In genomic region chr7:19982841-19983835, GRCh38 we compare ENCODE assay signal across 8 cellular contexts.
DNase-seq lines count a peak whose midpoint lies in the region; ATAC-seq and TF ChIP-seq lines count a peak whose summit lies in the region.

No MANE protein-coding gene starts in this region.

- TF ChIP-seq CTCF in Calu3 (IDR thresholded peaks at IDR 0.05; ENCODE audit: unreplicated experiment) = no peak
- TF ChIP-seq CTCF in Peyer's patch (IDR thresholded peaks at IDR 0.05) = peak in 4 of 6 experiments; percentile 29 to 62 (median 49)
- no peak for TF ChIP-seq CTCF in RWPE1 (conservative IDR thresholded peaks at IDR 0.05; ENCODE audit: low read depth)

- DNase-seq in Calu3 (peak; percentile 61), Peyer's patch (peak in 2 of 3 donors; percentile 20 to 58), fibroblast of the conjunctiva (ENCODE audit: low read depth) (peak; percentile 28), stromal cell of bone marrow (ENCODE audit: low read depth) (peak; percentile 73), RWPE1 (ENCODE audit: low spot score) (no peak), T1000 (lab: John Stamatoyannopoulos, UW) (no peak)

- H3K4me1 ChIP-seq in Peyer's patch = no peaks in the 10 kb centered on the region

- no peak overlapping the region for H3K27ac Mint-ChIP-seq in Calu3 (ENCODE audit: unreplicated experiment)

- intact Hi-C loops in Calu3 (cut with micrococcal nuclease; ENCODE audit: unreplicated experiment) = loop anchor here (5.0 kb wide), 1 partner anchor 614 kb away; no protein-coding TSS in a partner anchor

- peaks cover 2% of the 10 kb centered on the region for H3K9me3 Mint-ChIP-seq in Calu3 (ENCODE audit: low read depth, unreplicated experiment)

- no peak for TF ChIP-seq POLR2A in Peyer's patch (IDR thresholded peaks at IDR 0.05)

- H3K36me3 Mint-ChIP-seq in Calu3 (ENCODE audit: insufficient read depth, unreplicated experiment) = no peaks in the 10 kb centered on the region

- H3K36me3 ChIP-seq in Peyer's patch = no peaks in the 10 kb centered on the region

- H3K9me3 ChIP-seq in Peyer's patch = no peaks in the 10 kb centered on the region

- CTCF ChIA-PET in Calu3 (lab: Charles Lee) (interaction anchor here (0.6 to 1.5 kb wide), 5 partner anchors 133 to 617 kb away, joined by 3 to 9 read pairs (median 4); no protein-coding TSS in a partner anchor), RWPE1 (lab: Yijun Ruan, JAX) (interaction anchor here (0.6 kb wide), 2 partner anchors 133 to 785 kb away, joined by 3 to 6 read pairs; no protein-coding TSS in a partner anchor)

- no peak overlapping the region for H3K4me3 Mint-ChIP-seq in Calu3 (ENCODE audit: low read depth, unreplicated experiment)

- H3K27me3 Mint-ChIP-seq in Calu3 (ENCODE audit: unreplicated experiment) = no peaks in the 10 kb centered on the region

- H3K27me3 ChIP-seq in Peyer's patch = no peaks in the 10 kb centered on the region

- no peak overlapping the region for H3K4me3 ChIP-seq in Peyer's patch

- ATAC-seq in GM21423 (IDR thresholded peaks at IDR 0.05; ENCODE audit: unreplicated experiment) (peak; percentile 41), HG02970 (IDR thresholded peaks at IDR 0.05; ENCODE audit: low FRiP score, unreplicated experiment) (no peak)

- POLR2A ChIA-PET in RWPE1 (lab: Yijun Ruan, JAX; ENCODE audit: low non-redundant PET) = no interaction called here

- H3K4me1 Mint-ChIP-seq in Calu3 (ENCODE audit: low read depth, unreplicated experiment) = no peaks in the 10 kb centered on the region

- H3K27ac ChIP-seq in Peyer's patch (no peak overlapping the region), RWPE1 (no peak overlapping the region)

- BruUV-seq in Calu3 (replicated peaks; lab: Mats Ljungman, UMichigan) = no TSS peak

Comparison
In these comparisons a context has a peak if more than half of its experiments do, and no peak if none do; other contexts are left out.
1. DNase-seq: peak in Calu3 (single experiment), Peyer's patch (2 of 3), fibroblast of the conjunctiva (single experiment) and stromal cell of bone marrow (single experiment); none in RWPE1 (single experiment) and T1000 (single experiment).
2. CTCF ChIP-seq: peak in Peyer's patch (4 of 6); none in Calu3 (single experiment) and RWPE1 (single experiment).